15 cellular contexts compared by ENCODE assay signal in genomic region chr15:99605490-99605931, GRCh38. TPM values are rescaled to one million over a fixed set of nuclear protein-coding genes. Genes with fewer than 3 reads are reported as not detected.
A peak's percentile ranks its signal among the peaks of the same experiment; 100 is the strongest.
DNase-seq lines count a peak whose midpoint lies in the region; ATAC-seq and TF ChIP-seq lines count a peak whose summit lies in the region.
"Had no signal": no experiment of that assay in that cellular context is flagged by ENCODE, and none has a peak within 500 bp of the region (broad histone marks: within the 10 kb centered on the region; RNA-seq: fewer than 3 reads in every experiment).

No MANE protein-coding gene starts in this region.

- no peak overlapping the region for H3K4me2 ChIP-seq in H9 (ENCODE audit: insufficient read depth, insufficient read length, low read length)
- H3K4me2 ChIP-seq: KMS-11 had no signal

- H3K4me3 Mint-ChIP-seq in H9 (no peak overlapping the region), activated B cell treated with CpG ODN at 0.5 μM for 24 hours (peak overlapping the region; percentile 55), progenitor cell of endocrine pancreas (ENCODE audit: low read depth) (no peak overlapping the region)
- H3K4me3 Mint-ChIP-seq: activated naive CD4-positive, alpha-beta T cell treated with anti-CD3 and anti-CD28 coated beads, Interleukin-2, amount 10 ng/mL, durations not matched to agents 7 days and 5 days; CD4-positive, alpha-beta T cell; T-helper 17 cell had no signal

- H3T11ph ChIP-seq in H9 (ENCODE audit: low read length): no peak overlapping the region

- H3K23ac ChIP-seq in H9 (ENCODE audit: insufficient read length, low read depth, low read length): no peak overlapping the region

- no peak overlapping the region for H3K27ac ChIP-seq in H9 (ENCODE audit: insufficient read length, low read depth, low read length)
- H3K27ac ChIP-seq in colonic mucosa: no peak overlapping the region
- H3K27ac ChIP-seq: coronary artery, KMS-11 had no signal

- no peak overlapping the region for H3K14ac ChIP-seq in H9 (ENCODE audit: insufficient read depth, low read length)

- DNase-seq in H9 (no peak), activated B cell treated with CpG ODN at 0.5 μM for 24 hours (no peak), fibroblast of the aortic adventitia (ENCODE audit: low read depth) (peak; percentile 11), progenitor cell of endocrine pancreas (ENCODE audit: low spot score, unreplicated experiment) (no peak), DMS53 treated with DMSO at 0.1 percent for 48 hours (lab: John Stamatoyannopoulos, UW; ENCODE audit: unreplicated experiment) (no peak), colonic mucosa (no peak)
- DNase-seq in activated CD4-positive, CD25-positive, alpha-beta regulatory T cell (lab: John Stamatoyannopoulos, UW): no peak
- DNase-seq: activated CD4-positive, alpha-beta T cell treated with anti-CD3 and anti-CD28 coated beads, Interleukin-2, amount 50 U/mL, for 4 hours; activated naive CD4-positive, alpha-beta T cell treated with anti-CD3 and anti-CD28 coated beads, Interleukin-2, amount 10 ng/mL, durations not matched to agents 7 days and 5 days; CD4-positive, alpha-beta T cell; GDM1; NCI-H1930; T-helper 17 cell had no signal

- H3K27ac Mint-ChIP-seq in H9 (peak overlapping the region in 2 of 3 experiments; percentile 84 to 96; a peak in 5 of 7 replicates), activated B cell treated with CpG ODN at 0.5 μM for 24 hours (peak overlapping the region; percentile 67), progenitor cell of endocrine pancreas (peak overlapping the region; percentile 36)
- H3K27ac Mint-ChIP-seq: activated naive CD4-positive, alpha-beta T cell treated with anti-CD3 and anti-CD28 coated beads, Interleukin-2, amount 10 ng/mL, durations not matched to agents 7 days and 5 days; CD4-positive, alpha-beta T cell; T-helper 17 cell had no signal

- H3K9ac ChIP-seq in H9 (ENCODE audit: extremely low read depth, insufficient read length, low read length) (no peak overlapping the region), colonic mucosa (ENCODE audit: low read depth in 2 of 2, low read length in 2 of 2) (no peak overlapping the region)
- H3K9ac ChIP-seq: KMS-11 had no signal

- H2AK5ac ChIP-seq in H9 (ENCODE audit: insufficient read length, low read length): no peak overlapping the region

- no peak overlapping the region for H2BK20ac ChIP-seq in H9 (ENCODE audit: low read depth, low read length, poor library complexity, severe bottlenecking)

- H3K4me1 ChIP-seq in H9 (ENCODE audit: insufficient read depth, low read length) (no peaks in the 10 kb centered on the region; the same call in 1 of the 2 replicates), colonic mucosa (no peaks in the 10 kb centered on the region)

- POLR2A ChIA-PET in activated B cell treated with CpG ODN at 0.5 μM for 24 hours (lab: Charles Lee): interaction anchor here (0.8 to 1.8 kb wide), 4 partner anchors 39 to 103 kb away, joined by 3 to 12 read pairs (median 4); partner anchors contain the start of gene MEF2A

- no peaks in the 10 kb centered on the region for H3K27me3 Mint-ChIP-seq in H9 (ENCODE audit: low read depth)
- no peaks in the 10 kb centered on the region for H3K27me3 Mint-ChIP-seq in activated B cell treated with CpG ODN at 0.5 μM for 24 hours
- no peaks in the 10 kb centered on the region for H3K27me3 Mint-ChIP-seq in progenitor cell of endocrine pancreas
- H3K27me3 Mint-ChIP-seq: activated naive CD4-positive, alpha-beta T cell treated with anti-CD3 and anti-CD28 coated beads, Interleukin-2, amount 10 ng/mL, durations not matched to agents 7 days and 5 days; CD4-positive, alpha-beta T cell; T-helper 17 cell had no signal

- H3K4ac ChIP-seq in H9 (ENCODE audit: low read depth, low read length): no peak overlapping the region

- intact Hi-C loops in activated B cell treated with CpG ODN at 0.5 μM for 24 hours (cut with micrococcal nuclease) (no loop called here), colonic mucosa (cut with DNase I) (no loop called here)

- H4K20me1 ChIP-seq in H9 (ENCODE audit: control insufficient read depth, insufficient read depth, insufficient read length): no peaks in the 10 kb centered on the region

- H3K4me1 Mint-ChIP-seq in H9 (peaks cover 37 to 42% of the 10 kb centered on the region in 2 experiments), activated B cell treated with CpG ODN at 0.5 μM for 24 hours (peaks cover 73% of the 10 kb centered on the region), progenitor cell of endocrine pancreas (ENCODE audit: low read depth) (peaks cover 10% of the 10 kb centered on the region)

- H3K79me1 ChIP-seq in H9 (ENCODE audit: insufficient read depth, low read depth, low read length, poor library complexity, severe bottlenecking): no peaks in the 10 kb centered on the region

- peaks cover 1% of the 10 kb centered on the region; the same call in 1 of the 2 replicates for H3K79me2 ChIP-seq in H9 (ENCODE audit: insufficient read depth, low read length)

- no peak overlapping the region for H2BK15ac ChIP-seq in H9 (ENCODE audit: low read depth, low read length)

- no peak overlapping the region for H2BK5ac ChIP-seq in H9 (ENCODE audit: insufficient read length, low read length)

- H4K8ac ChIP-seq in H9 (replicated peaks; ENCODE audit: insufficient read length, low read depth, low read length): no peak overlapping the region

- H2BK120ac ChIP-seq in H9 (ENCODE audit: low read depth, low read length, poor library complexity, severe bottlenecking): no peak overlapping the region

- H3K56ac ChIP-seq in H9 (ENCODE audit: insufficient read length, low read depth, low read length): no peak overlapping the region

- H3K36me3 Mint-ChIP-seq in H9 (ENCODE audit: insufficient read depth in 1 of 3, low read depth in 3 of 3) (peaks cover 2 to 19% (median 4%) of the 10 kb centered on the region in 3 experiments; a peak in 5 of 7 replicates), activated B cell treated with CpG ODN at 0.5 μM for 24 hours (ENCODE audit: low read depth) (peaks cover 58% of the 10 kb centered on the region), progenitor cell of endocrine pancreas (ENCODE audit: insufficient read depth) (peaks cover 20% of the 10 kb centered on the region)

- CTCF ChIA-PET in activated B cell treated with CpG ODN at 0.5 μM for 24 hours (lab: Charles Lee): no interaction called here

- no peak overlapping the region for H3K18ac ChIP-seq in H9 (ENCODE audit: insufficient read length, low read depth, low read length)

- H3K9me3 ChIP-seq in H9 (ENCODE audit: control insufficient read depth, low read depth, low read length) (no peaks in the 10 kb centered on the region), colonic mucosa (no peaks in the 10 kb centered on the region)

- H3K23me2 ChIP-seq in H9 (ENCODE audit: insufficient read length, low read depth, low read length, poor library complexity, severe bottlenecking): no peaks in the 10 kb centered on the region

- H3K9me3 Mint-ChIP-seq in H9: no peaks in the 10 kb centered on the region
- peaks cover under 1% of the 10 kb centered on the region for H3K9me3 Mint-ChIP-seq in activated B cell treated with CpG ODN at 0.5 μM for 24 hours
- H3K9me3 Mint-ChIP-seq in progenitor cell of endocrine pancreas (ENCODE audit: low read depth): peaks cover under 1% of the 10 kb centered on the region
- H3K9me3 Mint-ChIP-seq: activated naive CD4-positive, alpha-beta T cell treated with anti-CD3 and anti-CD28 coated beads, Interleukin-2, amount 10 ng/mL, durations not matched to agents 7 days and 5 days; CD4-positive, alpha-beta T cell had no signal

- no peak overlapping the region for H2BK12ac ChIP-seq in H9 (ENCODE audit: insufficient read length, low read depth, low read length)

- H4K91ac ChIP-seq in H9 (ENCODE audit: insufficient read length, low read depth, low read length): no peak overlapping the region

- no peak overlapping the region for H2AFZ ChIP-seq in H9 (ENCODE audit: low read length)

- no peak overlapping the region for H3K4me3 ChIP-seq in fibroblast of the aortic adventitia (ENCODE audit: low read depth, low read length)
- no peak overlapping the region for H3K4me3 ChIP-seq in colonic mucosa
- H3K4me3 ChIP-seq: coronary artery had no signal

- H3K27me3 ChIP-seq in H9 (ENCODE audit: insufficient read depth, low read length): no peaks in the 10 kb centered on the region
- no peaks in the 10 kb centered on the region for H3K27me3 ChIP-seq in colonic mucosa

- no peak for TF ChIP-seq CTCF in H9 (conservative IDR thresholded peaks at IDR 0.05)
- TF ChIP-seq CTCF in activated B cell treated with CpG ODN at 0.5 μM for 24 hours (IDR thresholded peaks at IDR 0.05): no peak
- TF ChIP-seq CTCF in fibroblast of the aortic adventitia (IDR thresholded peaks at IDR 0.05; ENCODE audit: insufficient read depth, low read length): no peak
- no peak for TF ChIP-seq CTCF in progenitor cell of endocrine pancreas (IDR thresholded peaks at IDR 0.05; ENCODE audit: unreplicated experiment)
- TF ChIP-seq CTCF in colonic mucosa (IDR thresholded peaks at IDR 0.05): no peak

- H3K36me3 ChIP-seq in colonic mucosa: no peaks in the 10 kb centered on the region

- no peak for ATAC-seq in activated B cell treated with CpG ODN at 0.5 μM for 24 hours (ENCODE audit: low read depth)
- ATAC-seq: T-helper 17 cell had no signal

- no CpG with 5 or more reads among the region's 6 CpGs for WGBS in H9 (ENCODE audit: extremely low coverage, insufficient read length, low lambda C conversion rate)

- no peak overlapping the region for H4K5ac ChIP-seq in H9 (ENCODE audit: insufficient read length, low read depth, low read length)

RNA-seq across cellular contexts. Expression of gene MEF2A, which starts 39.7 kb away (rescaled TPM):
- 20.7 and 25.2 TPM in 2 replicates for total RNA-seq in H9 (2021)
- 75.7 and 88.3 TPM in 2 replicates for total RNA-seq in activated B cell treated with CpG ODN at 0.5 μM for 24 hours
- 95.1 and 118 TPM in 2 replicates for total RNA-seq in fibroblast of the aortic adventitia (ENCODE audit: low replicate concordance)
- total RNA-seq in progenitor cell of endocrine pancreas: 36.2 TPM in 2 replicates
- 10 to 100 TPM; 20.1 to 36.8 TPM for total RNA-seq in colonic mucosa

Comparison
In these comparisons a context has a peak if more than half of its experiments do, and no peak if none do; other contexts are left out.
1. H3K27ac Mint-ChIP-seq: peak in every context shown above with its lines; median percentile 90 in H9; 67 in activated B cell treated with CpG ODN at 0.5 μM for 24 hours; 36 in progenitor cell of endocrine pancreas.